In the genomic region with DNA sequence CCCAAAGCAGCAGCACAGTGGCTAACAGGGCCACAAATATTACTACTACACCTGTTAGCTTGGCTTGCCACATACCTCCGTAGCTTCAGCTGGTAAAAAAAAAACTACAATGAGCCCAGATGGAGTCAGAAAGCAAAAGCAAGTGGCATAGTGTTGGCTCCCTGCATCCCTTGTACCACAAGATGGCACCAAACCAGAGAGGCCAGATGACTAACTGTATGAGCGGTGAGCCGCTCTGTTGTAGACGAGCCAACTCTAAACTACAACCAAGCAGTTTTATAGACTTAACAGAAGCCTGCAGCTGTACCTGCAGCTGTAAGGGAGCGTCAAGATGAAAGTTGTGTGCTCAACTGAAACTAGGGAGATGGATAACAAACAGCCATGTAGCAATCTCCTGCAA, we compare ENCODE assay signal across 8 cellular contexts.
A peak's percentile ranks its signal among the peaks of the same experiment; 100 is the strongest.
DNase-seq lines count a peak whose midpoint lies in the region; FAIRE-seq and TF ChIP-seq lines count a peak whose summit lies in the region.

No MANE protein-coding gene starts in this region.

- no peaks in the 10 kb centered on the region for H3K9me2 ChIP-seq in GM23248 (ENCODE audit: insufficient read depth)

- H3K4me1 ChIP-seq in GM23248 (ENCODE audit: insufficient read depth) (no peaks in the 10 kb centered on the region), keratinocyte (ENCODE audit: control insufficient read depth, extremely low read depth, insufficient read depth, low read length) (no peaks in the 10 kb centered on the region)

- peak; percentile 57 for DNase-seq in GM23248
- peak; percentile 70 for DNase-seq in SK-MEL-5 (ENCODE audit: low read depth, low spot score)
- no peak for DNase-seq in keratinocyte (ENCODE audit: low read depth, low spot score)
- DNase-seq in NCI-H128 (lab: John Stamatoyannopoulos, UW; ENCODE audit: unreplicated experiment), result no peak
- no peak for DNase-seq in activated CD4-positive, alpha-beta memory T cell treated with anti-CD3 and anti-CD28 coated beads for 36 hours
- no peak for DNase-seq in activated CD4-positive, alpha-beta T cell treated with anti-CD3 and anti-CD28 coated beads, Interleukin-2, amount 50 U/mL, for 1 hour
- no peak for DNase-seq in activated CD4-positive, alpha-beta memory T cell treated with anti-CD3 and anti-CD28 coated beads, Interleukin-2, amount 10 ng/mL, durations not matched to agents 7 days and 5 days

- no peak for FAIRE-seq in keratinocyte (lab: Jason Lieb, UNC)

- dilution Hi-C loops in keratinocyte (cut with MboI; ENCODE audit: extremely low pct_ligation_motif_present, low sequenced_read_pairs), result loop anchor here (25.0 kb wide), 1 partner anchor 216 kb away; no protein-coding TSS in a partner anchor

- CTCF ChIA-PET in activated CD4-positive, alpha-beta memory T cell treated with anti-CD3 and anti-CD28 coated beads for 36 hours (lab: Charles Lee), result interaction anchor here (1.1 kb wide), 1 partner anchor 21 kb away, joined by 3 read pairs; no protein-coding TSS in a partner anchor
- CTCF ChIA-PET in activated CD4-positive, alpha-beta memory T cell treated with anti-CD3 and anti-CD28 coated beads, Interleukin-2, amount 10 ng/mL, durations not matched to agents 7 days and 5 days (lab: Charles Lee), result interaction anchor here (0.5 to 1.6 kb wide), 3 partner anchors 21 to 63 kb away, joined by 3 to 4 read pairs (median 3); no protein-coding TSS in a partner anchor

- in situ Hi-C loops in GM23248 (cut with MboI) (no loop called here), SK-MEL-5 (cut with HindIII; ENCODE audit: low pct_unique_long_range_greater_than_20kb, low sequenced_read_pairs) (no loop called here)

- TF ChIP-seq CTCF in C4-2B (conservative IDR thresholded peaks at IDR 0.05), result peak; percentile 70
- peak; percentile 40 to 65 (median 60) for TF ChIP-seq CTCF in keratinocyte (optimal IDR thresholded peaks at IDR 0.05 in 1 of 3, IDR thresholded peaks at IDR 0.05 in 1 of 3, conservative IDR thresholded peaks at IDR 0.05 in 1 of 3; ENCODE audit: extremely low read depth in 1 of 3, insufficient read depth in 2 of 3, low read length in 3 of 3)

- H3K9me1 ChIP-seq in keratinocyte (ENCODE audit: control insufficient read depth, extremely low read depth, insufficient read depth, low read length), result no peaks in the 10 kb centered on the region

- H3K27ac ChIP-seq in C4-2B, result no peak overlapping the region
- H3K27ac ChIP-seq in GM23248, result no peak overlapping the region
- H3K27ac ChIP-seq in keratinocyte (ENCODE audit: control insufficient read depth, insufficient read depth, low read length), result no peak overlapping the region

- no peak overlapping the region for H3K9ac ChIP-seq in GM23248
- H3K9ac ChIP-seq in keratinocyte (ENCODE audit: control insufficient read depth, extremely low read depth, insufficient read depth, low read length), result no peak overlapping the region

- H3K4me2 ChIP-seq in GM23248 (ENCODE audit: unreplicated experiment) (no peak overlapping the region), keratinocyte (ENCODE audit: control insufficient read depth, extremely low read depth, insufficient read depth, low read depth, low read length) (no peak overlapping the region)

- H3K9me3 ChIP-seq in GM23248 (ENCODE audit: low read depth) (no peaks in the 10 kb centered on the region), keratinocyte (ENCODE audit: control insufficient read depth, low read depth, low read length) (no peaks in the 10 kb centered on the region)

- peaks cover 25% of the 10 kb centered on the region for H3K27me3 ChIP-seq in GM23248 (replicated peaks; ENCODE audit: insufficient read depth)
- H3K27me3 ChIP-seq in keratinocyte (ENCODE audit: control insufficient read depth, extremely low read depth, insufficient read depth, low read length), result no peaks in the 10 kb centered on the region

- H3K27me3 Mint-ChIP-seq in activated CD4-positive, alpha-beta memory T cell treated with anti-CD3 and anti-CD28 coated beads for 36 hours, result peaks cover 7% of the 10 kb centered on the region
- peaks cover 13% of the 10 kb centered on the region for H3K27me3 Mint-ChIP-seq in activated CD4-positive, alpha-beta memory T cell treated with anti-CD3 and anti-CD28 coated beads, Interleukin-2, amount 10 ng/mL, durations not matched to agents 7 days and 5 days

- H3K4me1 Mint-ChIP-seq in activated CD4-positive, alpha-beta memory T cell treated with anti-CD3 and anti-CD28 coated beads for 36 hours (ENCODE audit: low read depth), result no peaks in the 10 kb centered on the region
- H3K4me1 Mint-ChIP-seq in activated CD4-positive, alpha-beta memory T cell treated with anti-CD3 and anti-CD28 coated beads, Interleukin-2, amount 10 ng/mL, durations not matched to agents 7 days and 5 days, result no peaks in the 10 kb centered on the region

- POLR2A ChIA-PET in activated CD4-positive, alpha-beta memory T cell treated with anti-CD3 and anti-CD28 coated beads for 36 hours (lab: Charles Lee), result no interaction called here
- POLR2A ChIA-PET in activated CD4-positive, alpha-beta memory T cell treated with anti-CD3 and anti-CD28 coated beads, Interleukin-2, amount 10 ng/mL, durations not matched to agents 7 days and 5 days (lab: Charles Lee), result no interaction called here

- H3K4me3 ChIP-seq in GM23248 (no peak overlapping the region), keratinocyte (ENCODE audit: control insufficient read depth in 2 of 3, extremely low read depth in 1 of 3, insufficient read depth in 2 of 3, low read depth in 1 of 3, low read length in 3 of 3) (no peak overlapping the region)

- H4K20me1 ChIP-seq in GM23248 (ENCODE audit: insufficient read depth) (no peaks in the 10 kb centered on the region), keratinocyte (ENCODE audit: control insufficient read depth, extremely low read depth, insufficient read depth, low read length) (no peaks in the 10 kb centered on the region)

- intact Hi-C loops in activated CD4-positive, alpha-beta memory T cell treated with anti-CD3 and anti-CD28 coated beads for 36 hours (cut with micrococcal nuclease), result no loop called here

- H3K79me2 ChIP-seq in GM23248 (ENCODE audit: insufficient read depth) (no peaks in the 10 kb centered on the region), keratinocyte (ENCODE audit: control insufficient read depth, insufficient read depth, low read length) (no peaks in the 10 kb centered on the region)

- no peaks in the 10 kb centered on the region for H3F3A ChIP-seq in GM23248 (ENCODE audit: insufficient read depth)

- WGBS in GM23248 (ENCODE audit: low coverage in 1 of 2, low lambda C conversion rate in 2 of 2, missing lambda C conversion rate in 2 of 2), 2 experiments, result 49 to 56% methylated on average over 5 of the region's 5 CpGs

- H3K36me3 Mint-ChIP-seq in activated CD4-positive, alpha-beta memory T cell treated with anti-CD3 and anti-CD28 coated beads for 36 hours, result no peaks in the 10 kb centered on the region
- H3K36me3 Mint-ChIP-seq in activated CD4-positive, alpha-beta memory T cell treated with anti-CD3 and anti-CD28 coated beads, Interleukin-2, amount 10 ng/mL, durations not matched to agents 7 days and 5 days (ENCODE audit: low read depth), result no peaks in the 10 kb centered on the region

- H3K36me3 ChIP-seq in GM23248 (ENCODE audit: low read depth), result no peaks in the 10 kb centered on the region
- H3K36me3 ChIP-seq in keratinocyte (ENCODE audit: control insufficient read depth in 2 of 2, extremely low read depth in 1 of 2, insufficient read depth in 2 of 2, low read length in 2 of 2), result no peaks in the 10 kb centered on the region

- H3K4me3 Mint-ChIP-seq in activated CD4-positive, alpha-beta memory T cell treated with anti-CD3 and anti-CD28 coated beads for 36 hours, result no peak overlapping the region
- H3K4me3 Mint-ChIP-seq in activated CD4-positive, alpha-beta memory T cell treated with anti-CD3 and anti-CD28 coated beads, Interleukin-2, amount 10 ng/mL, durations not matched to agents 7 days and 5 days, result no peak overlapping the region

- H3K27ac Mint-ChIP-seq in activated CD4-positive, alpha-beta memory T cell treated with anti-CD3 and anti-CD28 coated beads for 36 hours, result no peak overlapping the region
- H3K27ac Mint-ChIP-seq in activated CD4-positive, alpha-beta memory T cell treated with anti-CD3 and anti-CD28 coated beads, Interleukin-2, amount 10 ng/mL, durations not matched to agents 7 days and 5 days, result no peak overlapping the region

- no peaks in the 10 kb centered on the region for H3K9me3 Mint-ChIP-seq in activated CD4-positive, alpha-beta memory T cell treated with anti-CD3 and anti-CD28 coated beads for 36 hours
- H3K9me3 Mint-ChIP-seq in activated CD4-positive, alpha-beta memory T cell treated with anti-CD3 and anti-CD28 coated beads, Interleukin-2, amount 10 ng/mL, durations not matched to agents 7 days and 5 days, result no peaks in the 10 kb centered on the region

- H2AFZ ChIP-seq in GM23248 (no peak overlapping the region), keratinocyte (ENCODE audit: control insufficient read depth, low read length) (no peak overlapping the region)

Comparison
In these comparisons a context has a peak if more than half of its experiments do, and no peak if none do; other contexts are left out.
1. DNase-seq: peak in GM23248 (single experiment) and SK-MEL-5 (single experiment); none in keratinocyte (single experiment), NCI-H128 (single experiment), activated CD4-positive, alpha-beta memory T cell treated with anti-CD3 and anti-CD28 coated beads for 36 hours (single experiment), activated CD4-positive, alpha-beta T cell treated with anti-CD3 and anti-CD28 coated beads, Interleukin-2, amount 50 U/mL, for 1 hour (single experiment) and activated CD4-positive, alpha-beta memory T cell treated with anti-CD3 and anti-CD28 coated beads, Interleukin-2, amount 10 ng/mL, durations not matched to agents 7 days and 5 days (single experiment).